ENCODE assay signal across 10 cellular contexts in the genomic region with DNA sequence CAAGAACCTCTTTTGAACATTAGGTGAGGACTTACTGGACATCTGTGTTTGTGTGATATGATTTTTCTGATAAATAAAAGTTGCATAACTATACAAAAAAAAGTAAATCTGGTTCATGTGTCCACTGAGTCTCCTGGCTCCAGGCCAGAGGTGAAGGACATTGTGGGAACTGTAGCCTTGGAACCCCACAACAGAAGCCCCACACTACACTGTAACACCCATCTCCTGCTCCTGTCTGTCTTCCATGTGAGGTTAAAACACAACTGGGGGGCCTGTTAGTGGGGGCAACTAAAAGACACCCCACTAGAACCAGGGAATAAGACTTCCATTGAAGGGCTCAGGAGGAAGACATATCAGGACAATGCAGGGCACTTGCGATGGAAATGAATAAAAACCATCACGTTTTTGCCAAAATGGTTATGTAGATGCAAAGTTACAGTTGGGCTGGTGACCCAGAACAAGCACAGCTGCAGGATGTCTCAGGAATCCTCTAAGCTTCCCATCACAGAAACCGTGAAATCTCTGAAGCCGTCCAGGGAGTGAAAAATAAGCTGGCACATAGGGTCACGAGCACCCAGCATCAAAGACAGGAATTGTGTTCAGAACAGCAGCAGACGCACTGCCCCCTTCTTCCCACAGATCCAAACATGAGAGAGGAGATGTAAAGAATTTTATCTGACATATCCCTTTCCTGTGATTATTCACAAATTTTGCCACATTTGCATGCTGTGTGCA. TPM values are rescaled to one million over a fixed set of nuclear protein-coding genes. Genes with fewer than 3 reads are reported as not detected.
"Had no signal": no experiment of that assay in that cellular context is flagged by ENCODE, and none has a peak within 500 bp of the region (broad histone marks: within the 10 kb centered on the region; RNA-seq: fewer than 3 reads in every experiment).

No MANE protein-coding gene starts in this region.

- H2AFZ ChIP-seq: GM23248 had no signal

- H3K4me1 Mint-ChIP-seq: IgD-negative memory B cell had no signal

- H3K4me1 ChIP-seq: HAP-1 had no signal

- H3K36me3 Mint-ChIP-seq: IgD-negative memory B cell had no signal

- H3K27me3 Mint-ChIP-seq: IgD-negative memory B cell had no signal

- H3K36me3 ChIP-seq: HAP-1 had no signal

- H3K4me2 ChIP-seq: KMS-11 had no signal

- H3K9me3 ChIP-seq: HAP-1 had no signal

- H3K27ac ChIP-seq: GM23248, HL-60, KMS-11 had no signal

- H3K27ac Mint-ChIP-seq: HFFc6, IgD-negative memory B cell had no signal

- H3K4me3 Mint-ChIP-seq: HFFc6, IgD-negative memory B cell had no signal

- DNase-seq: GM23248, HFFc6, KBM-7 had no signal

- ATAC-seq: HCT116, HepG2 had no signal

- H3K4me3 ChIP-seq: GM23248, HAP-1 had no signal

RNA-seq across cellular contexts. Expression of gene PCSK2, which starts 36.7 kb away (rescaled TPM):
- total RNA-seq: GM23248, HepG2, HFFc6, HT1080 had no signal
- polyA plus RNA-seq: GM23248, HepG2, IgD-negative memory B cell had no signal
